Comparison of ENCODE assay signal across 1 cellular context in genomic region chr22:49903322-49904039, GRCh38.
TF ChIP-seq lines count a peak whose summit lies in the region.

No MANE protein-coding gene starts in this region.

TF ChIP-seq in endothelial cell of umbilical vein, 7 proteins besides CTCF, POLR2A, EP300 and RAD21 (continued from another document):
- no peak for TF ChIP-seq MYC (IDR thresholded peaks at IDR 0.05; ENCODE audit: low read depth, low read length)
- TF ChIP-seq FOS (IDR thresholded peaks at IDR 0.05; ENCODE audit: borderline replicate concordance, insufficient read depth, low read length), result no peak
TF ChIP-seq in endothelial cell of umbilical vein: peak in this region for 0.
